ENCODE assay signal across 15 cellular contexts in the genomic region with DNA sequence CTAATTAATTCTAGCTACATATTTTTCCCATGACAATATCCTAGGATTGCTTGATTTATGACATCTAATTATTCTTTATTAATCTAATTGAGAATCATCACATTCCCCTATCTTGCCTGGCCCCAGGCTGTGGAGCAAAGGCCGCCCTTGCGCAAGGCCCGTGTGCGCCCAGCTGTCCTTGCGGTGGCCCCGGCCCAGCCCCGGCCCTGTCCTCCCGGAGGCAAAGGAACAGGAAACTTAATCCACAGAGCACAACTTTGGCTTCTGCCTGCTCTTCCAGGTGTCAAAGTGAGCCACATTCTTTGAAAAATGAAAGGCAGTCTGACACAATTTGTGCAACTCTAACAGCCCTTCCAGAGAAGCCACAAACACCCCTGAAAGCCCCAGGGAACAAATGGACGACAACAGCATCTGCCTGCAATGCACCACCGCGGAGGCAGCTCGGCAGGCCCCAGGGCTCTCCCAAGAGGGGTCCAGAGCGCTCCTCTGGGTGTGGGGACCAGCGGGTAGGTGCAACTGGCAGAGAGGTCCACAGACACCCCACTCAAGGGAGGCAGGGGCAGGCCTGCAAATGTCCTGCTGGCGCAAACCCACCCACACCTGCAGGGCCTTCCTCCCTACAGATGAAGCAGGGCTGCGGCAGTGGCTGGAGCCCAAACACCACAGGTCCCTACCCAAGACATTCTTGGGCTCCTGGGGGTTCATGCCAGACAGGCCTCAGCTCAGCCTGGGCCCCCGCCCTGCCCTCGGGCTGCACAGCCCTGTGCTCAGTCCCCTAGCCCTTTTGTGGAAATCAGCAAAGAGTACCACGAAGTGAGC. TPM values are rescaled to one million over a fixed set of nuclear protein-coding genes. Genes with fewer than 3 reads are reported as not detected.
A peak's percentile ranks its signal among the peaks of the same experiment; 100 is the strongest.
DNase-seq lines count a peak whose midpoint lies in the region; ATAC-seq and TF ChIP-seq lines count a peak whose summit lies in the region.
"Had no signal": no experiment of that assay in that cellular context is flagged by ENCODE, and none has a peak within 500 bp of the region (broad histone marks: within the 10 kb centered on the region; RNA-seq: fewer than 3 reads in every experiment).

No MANE protein-coding gene starts in this region.

- TF ChIP-seq CTCF in SK-N-SH (IDR thresholded peaks at IDR 0.05) (no peak), Peyer's patch (IDR thresholded peaks at IDR 0.05) (no peak), hepatocyte (IDR thresholded peaks at IDR 0.05; ENCODE audit: poor library complexity) (no peak), testis (IDR thresholded peaks at IDR 0.05) (no peak), Calu3 (IDR thresholded peaks at IDR 0.05; ENCODE audit: unreplicated experiment) (no peak)

- intact Hi-C loops in testis (cut with DNase I; ENCODE audit: low total_unique reads) = no loop called here
- intact Hi-C loops in Calu3 (cut with micrococcal nuclease; ENCODE audit: unreplicated experiment) = no loop called here

- H3K9me3 ChIP-seq in SK-N-SH (no peaks in the 10 kb centered on the region), Peyer's patch (no peaks in the 10 kb centered on the region), hepatocyte (ENCODE audit: low read depth) (no peaks in the 10 kb centered on the region), testis (no peaks in the 10 kb centered on the region)
- H3K9me3 ChIP-seq: A549 had no signal

- TF ChIP-seq RAD21 in SK-N-SH (IDR thresholded peaks at IDR 0.05; ENCODE audit: low read length) = no peak

- no peaks in the 10 kb centered on the region for H3K27me3 ChIP-seq in SK-N-SH (ENCODE audit: insufficient read depth)
- H3K27me3 ChIP-seq in Peyer's patch = no peaks in the 10 kb centered on the region
- no peaks in the 10 kb centered on the region for H3K27me3 ChIP-seq in hepatocyte
- no peaks in the 10 kb centered on the region for H3K27me3 ChIP-seq in testis

- H3K9me3 Mint-ChIP-seq in Calu3 (ENCODE audit: low read depth, unreplicated experiment) = peaks cover 2% of the 10 kb centered on the region
- H3K9me3 Mint-ChIP-seq: IgD-negative memory B cell; T-helper 2 cell treated with Interferon-gamma antibody and Interleukin-4, amounts not matched to agents 5 μg/mL and 100 μg/mL, for 36 hours had no signal

- H3K9me2 ChIP-seq in SK-N-SH = no peaks in the 10 kb centered on the region
- no peaks in the 10 kb centered on the region for H3K9me2 ChIP-seq in hepatocyte (replicated peaks; ENCODE audit: insufficient read depth)

- H3K4me2 ChIP-seq in SK-N-SH = no peak overlapping the region
- no peak overlapping the region for H3K4me2 ChIP-seq in hepatocyte
- H3K4me2 ChIP-seq: A549 had no signal

- H3K36me3 Mint-ChIP-seq in Calu3 (ENCODE audit: insufficient read depth, unreplicated experiment) = peaks cover 4% of the 10 kb centered on the region
- H3K36me3 Mint-ChIP-seq: naive B cell had no signal

- CTCF ChIA-PET in SK-N-SH (lab: Yijun Ruan, JAX) (interaction anchor here (0.8 to 1.4 kb wide), 2 partner anchors 42 to 94 kb away, joined by 3 read pairs; no protein-coding TSS in a partner anchor), Calu3 (lab: Charles Lee) (no interaction called here)

- DNase-seq in SK-N-SH (no peak), Peyer's patch (peak in 2 of 3 donors; percentile 70 to 72), hepatocyte (ENCODE audit: low spot score) (peak; percentile 6), testis (peak; percentile 10), SIG-M5 (lab: John Stamatoyannopoulos, UW) (no peak), Calu3 (no peak), DMS114 treated with DMSO at 0.1 percent for 48 hours (lab: John Stamatoyannopoulos, UW; ENCODE audit: unreplicated experiment) (no peak)
- DNase-seq: DMS53, naive B cell, OCI-M1 had no signal

- no peak overlapping the region for H3K27ac Mint-ChIP-seq in Calu3 (ENCODE audit: unreplicated experiment)
- H3K27ac Mint-ChIP-seq: IgD-negative memory B cell; T-helper 2 cell treated with Interferon-gamma antibody and Interleukin-4, amounts not matched to agents 5 μg/mL and 100 μg/mL, for 36 hours had no signal

- H3K4me3 ChIP-seq in SK-N-SH (ENCODE audit: low read depth in 2 of 2, low read length in 1 of 2) (no peak overlapping the region), Peyer's patch (no peak overlapping the region), hepatocyte (no peak overlapping the region), testis (no peak overlapping the region)
- H3K4me3 ChIP-seq: A549 had no signal

- H4K20me1 ChIP-seq in SK-N-SH (ENCODE audit: insufficient read depth) = no peaks in the 10 kb centered on the region
- no peaks in the 10 kb centered on the region for H4K20me1 ChIP-seq in hepatocyte (ENCODE audit: insufficient read depth, poor library complexity, severe bottlenecking)

- H3K4me1 ChIP-seq in SK-N-SH (ENCODE audit: control insufficient read depth in 1 of 2, insufficient read depth in 2 of 2, low read depth in 1 of 2, low read length in 1 of 2) (peaks cover 0 to 32% of the 10 kb centered on the region in 2 experiments; a peak in 1 of 4 replicates), Peyer's patch (peaks cover 0 to 13% (median 2%) of the 10 kb centered on the region in 4 donors), hepatocyte (ENCODE audit: insufficient read depth) (no peaks in the 10 kb centered on the region), testis (no peaks in the 10 kb centered on the region)

- POLR2A ChIA-PET in SK-N-SH (lab: Yijun Ruan, JAX) = no interaction called here

- H3K27me3 Mint-ChIP-seq in Calu3 (ENCODE audit: unreplicated experiment) = no peaks in the 10 kb centered on the region
- H3K27me3 Mint-ChIP-seq: IgD-negative memory B cell had no signal

- H3F3A ChIP-seq in SK-N-SH (replicated peaks; ENCODE audit: insufficient read depth) = no peaks in the 10 kb centered on the region

- ATAC-seq in SK-N-SH treated with all-trans-retinoic acid at 6 μM for 48 hours = 0 out of 3 replicates have a peak, but pooled peaks have one; percentile 29
- ATAC-seq: A549, right cardiac atrium had no signal

- H3K9ac ChIP-seq in SK-N-SH = no peak overlapping the region

- no peak overlapping the region for H2AFZ ChIP-seq in SK-N-SH (ENCODE audit: low read depth)
- no peak overlapping the region for H2AFZ ChIP-seq in hepatocyte

- no TSS peak for BruUV-seq in Calu3 (replicated peaks; lab: Mats Ljungman, UMichigan)

- H3K4me3 Mint-ChIP-seq in Calu3 (ENCODE audit: low read depth, unreplicated experiment) = no peak overlapping the region
- H3K4me3 Mint-ChIP-seq: IgD-negative memory B cell; naive B cell; T-helper 2 cell treated with Interferon-gamma antibody and Interleukin-4, amounts not matched to agents 5 μg/mL and 100 μg/mL, for 36 hours had no signal

- TF ChIP-seq POLR2A in Peyer's patch (IDR thresholded peaks at IDR 0.05) = no peak
- no peak for TF ChIP-seq POLR2A in testis (IDR thresholded peaks at IDR 0.05)

- no peak for TF ChIP-seq EP300 in SK-N-SH (IDR thresholded peaks at IDR 0.05; ENCODE audit: borderline replicate concordance in 1 of 2, low read depth in 1 of 2, low read length in 1 of 2)

- H3K79me2 ChIP-seq in SK-N-SH (ENCODE audit: insufficient read depth) (no peaks in the 10 kb centered on the region), hepatocyte (no peaks in the 10 kb centered on the region)

- H3K27ac ChIP-seq in SK-N-SH (ENCODE audit: low read depth in 2 of 2, low read length in 1 of 2) (no peak overlapping the region; a peak in 1 of 4 replicates), Peyer's patch (peak overlapping the region in 3 of 4 donors; percentile 39 to 68 (median 43)), hepatocyte (no peak overlapping the region), testis (no peak overlapping the region)
- H3K27ac ChIP-seq: A549 had no signal

- H3K36me3 ChIP-seq in SK-N-SH (replicated peaks in 1 of 2; ENCODE audit: control insufficient read depth in 1 of 2, insufficient read depth in 2 of 2, low read length in 1 of 2) = no peaks in the 10 kb centered on the region
- peaks cover 0 to 3% (median 0%) of the 10 kb centered on the region in 3 donors for H3K36me3 ChIP-seq in Peyer's patch
- no peaks in the 10 kb centered on the region for H3K36me3 ChIP-seq in hepatocyte (replicated peaks; ENCODE audit: insufficient read depth, low read depth)
- H3K36me3 ChIP-seq in testis (ENCODE audit: low read depth, missing control alignments) = no peaks in the 10 kb centered on the region

- 81% methylated on average over 9 of the region's 19 CpGs for WGBS in SK-N-SH (ENCODE audit: low lambda C conversion rate)
- WGBS in hepatocyte (ENCODE audit: low lambda C conversion rate, missing lambda C conversion rate) = 86% methylated on average over 19 of the region's 19 CpGs
- WGBS in testis, 2 donors = 96 to 97% methylated on average over 16 to 19 of the region's 19 CpGs

- H3K4me1 Mint-ChIP-seq in Calu3 (ENCODE audit: low read depth, unreplicated experiment) = no peaks in the 10 kb centered on the region

TF ChIP-seq in SK-N-SH treated with all-trans-retinoic acid at 6 μM for 48 hours, 23 proteins besides CTCF, POLR2A, EP300 and RAD21 (continues in another document):
- peak; percentile 65 for TF ChIP-seq ISL1 (CRISPR knock-in tag; IDR thresholded peaks at IDR 0.05)
- TF ChIP-seq ZFP3 (CRISPR knock-in tag; IDR thresholded peaks at IDR 0.05) = no peak

TF ChIP-seq in SK-N-SH, 30 proteins besides CTCF, POLR2A, EP300 and RAD21 (continues in another document):
- TF ChIP-seq RCOR1 (IDR thresholded peaks at IDR 0.05; ENCODE audit: low read length) = no peak
- no peak for TF ChIP-seq FOXJ3 (CRISPR knock-in tag; IDR thresholded peaks at IDR 0.05)
- TF ChIP-seq, protein P1, sequence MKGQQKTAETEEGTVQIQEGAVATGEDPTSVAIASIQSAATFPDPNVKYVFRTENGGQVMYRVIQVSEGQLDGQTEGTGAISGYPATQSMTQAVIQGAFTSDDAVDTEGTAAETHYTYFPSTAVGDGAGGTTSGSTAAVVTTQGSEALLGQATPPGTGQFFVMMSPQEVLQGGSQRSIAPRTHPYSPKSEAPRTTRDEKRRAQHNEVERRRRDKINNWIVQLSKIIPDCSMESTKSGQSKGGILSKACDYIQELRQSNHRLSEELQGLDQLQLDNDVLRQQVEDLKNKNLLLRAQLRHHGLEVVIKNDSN (IDR thresholded peaks at IDR 0.05; ENCODE audit: borderline replicate concordance, low read depth) = no peak
- no peak for TF ChIP-seq GATA2 (CRISPR knock-in tag; IDR thresholded peaks at IDR 0.05)

RNA-seq across cellular contexts. Expression of a gene that starts 30.3 kb away (rescaled TPM):
- 3.2 and 5.9 TPM in 2 replicates for polyA plus RNA-seq in SK-N-SH (2012; rRNA removed)
- polyA plus RNA-seq in SK-N-SH (2012; cell fraction: cytosol; rRNA removed) = 2.0 and 4.8 TPM in 2 replicates
- polyA plus RNA-seq in SK-N-SH (2012; cell fraction: nucleus; rRNA removed) = 7.7 and 10.0 TPM in 2 replicates
- 1 to 10 TPM; 3.1 to 6.6 (median 4.9) TPM for total RNA-seq in Peyer's patch
- total RNA-seq in hepatocyte = 2.6 and 4.1 TPM in 2 replicates
- 8.5 TPM in 2 replicates for polyA plus RNA-seq in hepatocyte
- 1 to 10 TPM; 5.5 to 6.9 TPM for total RNA-seq in testis
- 6.0 TPM for polyA plus RNA-seq in testis (ENCODE audit: insufficient read depth, low read depth, low replicate concordance)
- total RNA-seq in Calu3 (2022) = 9.1 and 13.0 TPM in 2 replicates

RNA-seq across cellular contexts. Expression of a gene that starts 30.3 kb away (rescaled TPM):
- polyA plus RNA-seq in SK-N-SH (2012; rRNA removed) (7.8 and 8.0 TPM in 2 replicates), hepatocyte (12.9 and 13.0 TPM in 2 replicates), testis (ENCODE audit: insufficient read depth, low read depth, low replicate concordance) (10.9 TPM)
- polyA plus RNA-seq in SK-N-SH (2012; cell fraction: cytosol; rRNA removed) = 3.0 and 4.0 TPM in 2 replicates
- 23.0 and 24.3 TPM in 2 replicates for polyA plus RNA-seq in SK-N-SH (2012; cell fraction: nucleus; rRNA removed)
- total RNA-seq in Peyer's patch (10 to 100 TPM in 3 of 4 donors, 1 to 10 TPM in 1; 2.5 to 26.1 (median 22.8) TPM), hepatocyte (12.3 and 15.9 TPM in 2 replicates), testis (10 to 100 TPM; 11.0 to 14.7 TPM), Calu3 (2022) (26.2 and 28.7 TPM in 2 replicates)

Comparison
In these comparisons a context has a peak if more than half of its experiments do, and no peak if none do; other contexts are left out.
1. DNase-seq: peak in Peyer's patch (2 of 3), hepatocyte (single experiment) and testis (single experiment); none in SK-N-SH (single experiment), SIG-M5 (single experiment), Calu3 (single experiment) and DMS114 treated with DMSO at 0.1 percent for 48 hours (single experiment).
2. H3K27ac ChIP-seq: peak in Peyer's patch (3 of 4); none in SK-N-SH (0 of 2), hepatocyte (single experiment) and testis (0 of 2).